Comparison of ENCODE assay signal across 11 cellular contexts in genomic region chr2:64036343-64036742, GRCh38. TPM values are rescaled to one million over a fixed set of nuclear protein-coding genes. Genes with fewer than 3 reads are reported as not detected.
DNase-seq lines count a peak whose midpoint lies in the region; FAIRE-seq and TF ChIP-seq lines count a peak whose summit lies in the region.
"Had no signal": no experiment of that assay in that cellular context is flagged by ENCODE, and none has a peak within 500 bp of the region (broad histone marks: within the 10 kb centered on the region; RNA-seq: fewer than 3 reads in every experiment).

No MANE protein-coding gene starts in this region.

- DNase-seq in NCI-H1417 (lab: John Stamatoyannopoulos, UW) (peak in 2 of 3 experiments; percentile 37 to 39), NCI-H1417 treated with DMSO at 0.1 percent for 48 hours (lab: John Stamatoyannopoulos, UW) (no peak), H54 (ENCODE audit: insufficient read length, low spot score) (peak; percentile 38), MM.1S (peak; percentile 63), amniotic epithelial cell (ENCODE audit: low read depth) (peak; percentile 86), stromal cell of bone marrow (ENCODE audit: low read depth) (peak; percentile 59), ascending aorta (ENCODE audit: low spot score in 2 of 2) (no peak), NK-92 (lab: John Stamatoyannopoulos, UW; ENCODE audit: unreplicated experiment) (no peak)

- TF ChIP-seq CTCF in MM.1S (IDR thresholded peaks at IDR 0.05; ENCODE audit: low read length) (no peak), ascending aorta (IDR thresholded peaks at IDR 0.05) (no peak)

- no peaks in the 10 kb centered on the region for H3K9me3 ChIP-seq in MM.1S (replicated peaks; ENCODE audit: insufficient read depth, low read length)
- no peaks in the 10 kb centered on the region for H3K9me3 ChIP-seq in ascending aorta

- TF ChIP-seq POLR2A in H54 (IDR thresholded peaks at IDR 0.05; ENCODE audit: low read depth, low read length) = no peak

- no peak overlapping the region for H3K9ac ChIP-seq in MM.1S (ENCODE audit: low read length)
- H3K9ac ChIP-seq: parathyroid adenoma had no signal

- no peaks in the 10 kb centered on the region for H4K20me1 ChIP-seq in MM.1S (ENCODE audit: insufficient read depth, low read length)

- peak overlapping the region; percentile 36; the same call in 1 of the 2 replicates for H3K4me2 ChIP-seq in MM.1S (ENCODE audit: low read depth, low read length)

- H3K4me1 ChIP-seq in MM.1S (ENCODE audit: low read length) (peaks cover 8% of the 10 kb centered on the region), ascending aorta (no peaks in the 10 kb centered on the region)

- peak; percentile 92 for FAIRE-seq in H54 (lab: Jason Lieb, UNC)
- FAIRE-seq: A204.1 had no signal

- H2AFZ ChIP-seq in MM.1S (ENCODE audit: low read length) = no peak overlapping the region

- H3K27ac ChIP-seq in MM.1S (ENCODE audit: low read length) (peak overlapping the region; percentile 19; the same call in 1 of the 2 replicates), ascending aorta (no peak overlapping the region)
- H3K27ac ChIP-seq: parathyroid adenoma, VCaP had no signal

- H3F3A ChIP-seq in MM.1S (ENCODE audit: insufficient read depth, low read length) = no peaks in the 10 kb centered on the region

- no peaks in the 10 kb centered on the region for H3K36me3 ChIP-seq in MM.1S (replicated peaks; ENCODE audit: insufficient read depth, low read length)
- no peaks in the 10 kb centered on the region for H3K36me3 ChIP-seq in ascending aorta

- H3K4me3 ChIP-seq in MM.1S (ENCODE audit: low read length) (no peak overlapping the region; the same call in 1 of the 2 replicates), ascending aorta (no peak overlapping the region)

- H3K27me3 ChIP-seq in MM.1S (replicated peaks; ENCODE audit: insufficient read depth, low read length) (no peaks in the 10 kb centered on the region), ascending aorta (no peaks in the 10 kb centered on the region)

- intact Hi-C loops in ascending aorta (cut with DNase I) = no loop called here

- H3K79me2 ChIP-seq in MM.1S (ENCODE audit: low read length) = no peaks in the 10 kb centered on the region
- H3K79me2 ChIP-seq: parathyroid adenoma had no signal

- H3K9me2 ChIP-seq in MM.1S (replicated peaks; ENCODE audit: insufficient read depth, low read length) = no peaks in the 10 kb centered on the region

RNA-seq across cellular contexts. Expression of gene VPS54, which starts 17.1 kb away (rescaled TPM):
- total RNA-seq in ascending aorta = 4.6 TPM

Comparison
In these comparisons a context has a peak if more than half of its experiments do, and no peak if none do; other contexts are left out.
1. DNase-seq: peak in NCI-H1417 (2 of 3), H54 (single experiment), MM.1S (single experiment), amniotic epithelial cell (single experiment) and stromal cell of bone marrow (single experiment); none in NCI-H1417 treated with DMSO at 0.1 percent for 48 hours (single experiment), ascending aorta (0 of 2) and NK-92 (single experiment).